Comparison of ENCODE assay signal across 9 cellular contexts in genomic region chr6:99822741-99823512, GRCh38.
DNase-seq lines count a peak whose midpoint lies in the region; ATAC-seq and TF ChIP-seq lines count a peak whose summit lies in the region.
"Had no signal": no experiment of that assay in that cellular context is flagged by ENCODE, and none has a peak within 500 bp of the region (broad histone marks: within the 10 kb centered on the region; RNA-seq: fewer than 3 reads in every experiment).

No MANE protein-coding gene starts in this region.

- ATAC-seq in GM21619 (IDR thresholded peaks at IDR 0.05; ENCODE audit: unreplicated experiment) (peak; percentile 90), esophagus mucosa (peak; percentile 59), GM21381 (IDR thresholded peaks at IDR 0.05; ENCODE audit: unreplicated experiment) (no peak), GM21515 (IDR thresholded peaks at IDR 0.05; ENCODE audit: unreplicated experiment) (no peak)

- no peaks in the 10 kb centered on the region for H4K20me1 ChIP-seq in DOHH2 (ENCODE audit: control insufficient read depth, insufficient read depth, low read depth, low read length)

- no peaks in the 10 kb centered on the region for H3K79me1 ChIP-seq in neuronal stem cell (ENCODE audit: low read depth, low read length)

- no peak overlapping the region for H4K8ac ChIP-seq in neuronal stem cell (ENCODE audit: low read depth, low read length)

- no peak overlapping the region for H3K23ac ChIP-seq in neuronal stem cell (ENCODE audit: low read depth, low read length, poor library complexity)

- H3K4me3 ChIP-seq in DOHH2 (ENCODE audit: low read length) (peak overlapping the region; percentile 2; the same call in 1 of the 2 replicates), SK-N-MC (peak overlapping the region; percentile 52), neuronal stem cell (ENCODE audit: low read length in 2 of 2) (no peak overlapping the region)
- H3K4me3 ChIP-seq: thoracic aorta had no signal

- H3K27ac ChIP-seq in DOHH2 (ENCODE audit: low read depth, low read length) (no peak overlapping the region), SK-N-MC (no peak overlapping the region), neuronal stem cell (replicated peaks; ENCODE audit: low read length) (no peak overlapping the region)
- H3K27ac ChIP-seq: thoracic aorta had no signal

- H2AFZ ChIP-seq in neuronal stem cell (ENCODE audit: low read length): peak overlapping the region; percentile 41

- no peak overlapping the region for H3K4ac ChIP-seq in neuronal stem cell (ENCODE audit: low read length)

- no peaks in the 10 kb centered on the region for H3K27me3 ChIP-seq in DOHH2 (ENCODE audit: control insufficient read depth, low read length)
- H3K27me3 ChIP-seq in neuronal stem cell (ENCODE audit: control insufficient read depth in 3 of 3, insufficient read depth in 3 of 3, low read depth in 1 of 3, low read length in 3 of 3): no peaks in the 10 kb centered on the region

- H3K9ac ChIP-seq in SK-N-MC (ENCODE audit: insufficient read length) (no peak overlapping the region), neuronal stem cell (ENCODE audit: low read depth, low read length, poor library complexity) (no peak overlapping the region)

- H2BK120ac ChIP-seq in neuronal stem cell (ENCODE audit: low read depth, low read length): no peak overlapping the region

- DNase-seq in M059J (ENCODE audit: low read depth): peak; percentile 49
- DNase-seq in SK-N-MC (ENCODE audit: low read depth, low spot score): peak; percentile 53
- peak; percentile 21 for DNase-seq in neuronal stem cell (ENCODE audit: low spot score)

- no peak overlapping the region for H2BK12ac ChIP-seq in neuronal stem cell (ENCODE audit: low read length)

- no peak overlapping the region for H2BK5ac ChIP-seq in neuronal stem cell (ENCODE audit: low read length)

- H3K79me2 ChIP-seq in DOHH2 (ENCODE audit: control insufficient read depth, low read length): no peaks in the 10 kb centered on the region

- H2AK5ac ChIP-seq in neuronal stem cell (ENCODE audit: low read depth, low read length): no peak overlapping the region

- no peak overlapping the region for H2BK15ac ChIP-seq in neuronal stem cell (ENCODE audit: low read length)

- H3K4me1 ChIP-seq in DOHH2 (ENCODE audit: control insufficient read depth, low read length) (no peaks in the 10 kb centered on the region), neuronal stem cell (ENCODE audit: control insufficient read depth in 2 of 2, insufficient read depth in 1 of 2, low read depth in 1 of 2, low read length in 2 of 2) (peaks cover 4 to 6% of the 10 kb centered on the region in 2 donors)

- peak; percentile 30 for TF ChIP-seq CTCF in DOHH2 (IDR thresholded peaks at IDR 0.05; ENCODE audit: low read depth, low read length, poor library complexity, severe bottlenecking)

- H3K9me2 ChIP-seq in DOHH2 (replicated peaks; ENCODE audit: control insufficient read depth, low read length): no peaks in the 10 kb centered on the region

- H3K9me3 ChIP-seq in DOHH2 (ENCODE audit: control insufficient read depth, insufficient read depth, low read length): no peaks in the 10 kb centered on the region
- H3K9me3 ChIP-seq in SK-N-MC (ENCODE audit: low read depth, low read length): no peaks in the 10 kb centered on the region
- no peaks in the 10 kb centered on the region for H3K9me3 ChIP-seq in neuronal stem cell (replicated peaks in 1 of 2; ENCODE audit: control insufficient read depth in 2 of 2, insufficient read depth in 1 of 2, low read depth in 1 of 2, low read length in 2 of 2)
- H3K9me3 ChIP-seq: thoracic aorta had no signal

- no CpG with 5 or more reads among the region's 5 CpGs for WGBS in neuronal stem cell (ENCODE audit: extremely low coverage in 2 of 2, insufficient read length in 2 of 2, insufficient replicate concordance in 1 of 2), 2 donors

- H3F3A ChIP-seq in DOHH2 (ENCODE audit: control insufficient read depth, insufficient read depth): no peaks in the 10 kb centered on the region

- H3K18ac ChIP-seq in neuronal stem cell (ENCODE audit: low read length): no peak overlapping the region

- H3K4me2 ChIP-seq in DOHH2 (ENCODE audit: low read length) (peak overlapping the region; percentile 18; the same call in 1 of the 2 replicates), neuronal stem cell (ENCODE audit: insufficient read depth, low read length, poor library complexity, severe bottlenecking) (no peak overlapping the region)

- H3K36me3 ChIP-seq in DOHH2 (ENCODE audit: control insufficient read depth, low read length): no peaks in the 10 kb centered on the region
- H3K36me3 ChIP-seq in SK-N-MC (ENCODE audit: insufficient read depth, low read length): no peaks in the 10 kb centered on the region
- no peaks in the 10 kb centered on the region for H3K36me3 ChIP-seq in neuronal stem cell (replicated peaks in 1 of 2; ENCODE audit: control insufficient read depth in 2 of 2, insufficient read depth in 2 of 2, low read length in 2 of 2)
- H3K36me3 ChIP-seq: thoracic aorta had no signal

- H3K14ac ChIP-seq in neuronal stem cell (ENCODE audit: low read length): no peak overlapping the region

- no peak overlapping the region for H4K91ac ChIP-seq in neuronal stem cell (ENCODE audit: low read depth, low read length, poor library complexity)

Comparison
In these comparisons a context has a peak if more than half of its experiments do, and no peak if none do; other contexts are left out.
1. H3K4me3 ChIP-seq: peak in DOHH2 (single experiment) and SK-N-MC (single experiment); none in neuronal stem cell (0 of 2).
2. ATAC-seq: peak in GM21619 (single experiment) and esophagus mucosa (single experiment); none in GM21381 (single experiment) and GM21515 (single experiment).
3. Peak in every context shown above with its lines, with median percentiles within 50 percentile points of each other: DNase-seq.